ENCODE assay signal across 1 cellular context in the genomic region with DNA sequence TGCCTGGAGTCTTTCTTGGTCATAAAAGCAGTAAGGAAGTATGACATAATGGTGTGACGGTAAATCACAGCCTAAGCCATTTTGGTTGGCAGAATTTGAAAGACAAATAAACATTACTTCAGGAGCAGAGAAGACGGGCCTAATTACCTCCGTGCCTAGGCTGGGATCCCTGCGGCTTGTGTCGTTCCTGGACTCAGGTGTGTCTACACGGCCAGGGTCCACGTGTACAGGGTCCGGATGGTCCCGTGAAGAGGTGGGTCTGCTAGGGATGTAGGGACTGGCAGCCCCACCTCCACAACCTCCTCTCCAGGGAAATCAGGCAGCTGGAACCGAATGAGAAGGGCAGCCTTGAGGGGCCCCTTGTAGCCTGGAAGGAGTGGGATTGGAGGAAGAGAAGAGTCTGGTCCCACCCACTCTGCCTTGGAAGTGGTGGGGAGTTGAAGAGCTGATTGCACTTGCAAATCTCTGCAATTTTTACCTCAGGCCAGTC.
TF ChIP-seq lines count a peak whose summit lies in the region.

No MANE protein-coding gene starts in this region.

TF ChIP-seq in HEK293, 187 proteins besides CTCF, POLR2A, EP300 and RAD21 (continued from another document):
- TF ChIP-seq, protein P1, sequence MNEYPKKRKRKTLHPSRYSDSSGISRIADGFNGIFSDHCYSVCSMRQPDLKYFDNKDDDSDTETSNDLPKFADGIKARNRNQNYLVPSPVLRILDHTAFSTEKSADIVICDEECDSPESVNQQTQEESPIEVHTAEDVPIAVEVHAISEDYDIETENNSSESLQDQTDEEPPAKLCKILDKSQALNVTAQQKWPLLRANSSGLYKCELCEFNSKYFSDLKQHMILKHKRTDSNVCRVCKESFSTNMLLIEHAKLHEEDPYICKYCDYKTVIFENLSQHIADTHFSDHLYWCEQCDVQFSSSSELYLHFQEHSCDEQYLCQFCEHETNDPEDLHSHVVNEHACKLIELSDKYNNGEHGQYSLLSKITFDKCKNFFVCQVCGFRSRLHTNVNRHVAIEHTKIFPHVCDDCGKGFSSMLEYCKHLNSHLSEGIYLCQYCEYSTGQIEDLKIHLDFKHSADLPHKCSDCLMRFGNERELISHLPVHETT (tag by site-specific recombination; IDR thresholded peaks at IDR 0.05): no peak
- TF ChIP-seq ZBTB21 (tag by site-specific recombination; IDR thresholded peaks at IDR 0.05) (peak; percentile 96), ZNF10 (tag by site-specific recombination; IDR thresholded peaks at IDR 0.05) (peak; percentile 58), ZNF311 (tag by site-specific recombination; IDR thresholded peaks at IDR 0.05; ENCODE audit: borderline replicate concordance) (no peak), WT1 (tag by site-specific recombination; IDR thresholded peaks at IDR 0.05) (peak; percentile 81), ZBTB1 (tag by site-specific recombination; IDR thresholded peaks at IDR 0.05) (no peak), YY2 (tag by site-specific recombination; IDR thresholded peaks at IDR 0.05) (no peak), ZNF600 (tag by site-specific recombination; IDR thresholded peaks at IDR 0.05) (peak; percentile 95), BCL11A (tag by site-specific recombination; IDR thresholded peaks at IDR 0.05; ENCODE audit: low read depth) (no peak; the same call in 1 of the 2 replicates), ZNF146 (tag by site-specific recombination; IDR thresholded peaks at IDR 0.05) (no peak), ZNF223 (tag by site-specific recombination; IDR thresholded peaks at IDR 0.05) (no peak), ZNF302 (tag by site-specific recombination; IDR thresholded peaks at IDR 0.05; ENCODE audit: low read depth) (no peak), ZNF2 (tag by site-specific recombination; IDR thresholded peaks at IDR 0.05) (no peak), HOXA7 (CRISPR knock-in tag; IDR thresholded peaks at IDR 0.05; ENCODE audit: borderline replicate concordance) (no peak), SETDB1 (IDR thresholded peaks at IDR 0.05; ENCODE audit: insufficient read length, low read length) (peak; percentile 45), ZNF776 (tag by site-specific recombination; IDR thresholded peaks at IDR 0.05; ENCODE audit: borderline replicate concordance) (no peak), OVOL3 (tag by site-specific recombination; IDR thresholded peaks at IDR 0.05) (no peak; the same call in 1 of the 2 replicates), ZNF16 (tag by site-specific recombination; IDR thresholded peaks at IDR 0.05; ENCODE audit: low read depth) (no peak), ZNF292 (tag by site-specific recombination; IDR thresholded peaks at IDR 0.05; ENCODE audit: borderline replicate concordance, low read depth) (no peak), ZSCAN16 (tag by site-specific recombination; IDR thresholded peaks at IDR 0.05) (no peak), ZBTB8A (tag by site-specific recombination; IDR thresholded peaks at IDR 0.05) (peak; percentile 53), ZNF510 (tag by site-specific recombination; IDR thresholded peaks at IDR 0.05; ENCODE audit: insufficient replicate concordance) (no peak)
- TF ChIP-seq, protein P2, sequence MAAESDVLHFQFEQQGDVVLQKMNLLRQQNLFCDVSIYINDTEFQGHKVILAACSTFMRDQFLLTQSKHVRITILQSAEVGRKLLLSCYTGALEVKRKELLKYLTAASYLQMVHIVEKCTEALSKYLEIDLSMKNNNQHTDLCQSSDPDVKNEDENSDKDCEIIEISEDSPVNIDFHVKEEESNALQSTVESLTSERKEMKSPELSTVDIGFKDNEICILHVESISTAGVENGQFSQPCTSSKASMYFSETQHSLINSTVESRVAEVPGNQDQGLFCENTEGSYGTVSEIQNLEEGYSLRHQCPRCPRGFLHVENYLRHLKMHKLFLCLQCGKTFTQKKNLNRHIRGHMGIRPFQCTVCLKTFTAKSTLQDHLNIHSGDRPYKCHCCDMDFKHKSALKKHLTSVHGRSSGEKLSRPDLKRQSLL (tag by site-specific recombination; IDR thresholded peaks at IDR 0.05): no peak
- TF ChIP-seq, protein P3, sequence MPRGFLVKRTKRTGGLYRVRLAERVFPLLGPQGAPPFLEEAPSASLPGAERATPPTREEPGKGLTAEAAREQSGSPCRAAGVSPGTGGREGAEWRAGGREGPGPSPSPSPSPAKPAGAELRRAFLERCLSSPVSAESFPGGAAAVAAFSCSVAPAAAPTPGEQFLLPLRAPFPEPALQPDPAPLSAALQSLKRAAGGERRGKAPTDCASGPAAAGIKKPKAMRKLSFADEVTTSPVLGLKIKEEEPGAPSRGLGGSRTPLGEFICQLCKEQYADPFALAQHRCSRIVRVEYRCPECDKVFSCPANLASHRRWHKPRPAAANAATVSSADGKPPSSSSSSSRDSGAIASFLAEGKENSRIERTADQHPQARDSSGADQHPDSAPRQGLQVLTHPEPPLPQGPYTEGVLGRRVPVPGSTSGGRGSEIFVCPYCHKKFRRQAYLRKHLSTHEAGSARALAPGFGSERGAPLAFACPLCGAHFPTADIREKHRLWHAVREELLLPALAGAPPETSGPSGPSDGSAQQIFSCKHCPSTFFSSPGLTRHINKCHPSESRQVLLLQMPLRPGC (tag by site-specific recombination; IDR thresholded peaks at IDR 0.05): peak; percentile 87
- TF ChIP-seq, protein P4, sequence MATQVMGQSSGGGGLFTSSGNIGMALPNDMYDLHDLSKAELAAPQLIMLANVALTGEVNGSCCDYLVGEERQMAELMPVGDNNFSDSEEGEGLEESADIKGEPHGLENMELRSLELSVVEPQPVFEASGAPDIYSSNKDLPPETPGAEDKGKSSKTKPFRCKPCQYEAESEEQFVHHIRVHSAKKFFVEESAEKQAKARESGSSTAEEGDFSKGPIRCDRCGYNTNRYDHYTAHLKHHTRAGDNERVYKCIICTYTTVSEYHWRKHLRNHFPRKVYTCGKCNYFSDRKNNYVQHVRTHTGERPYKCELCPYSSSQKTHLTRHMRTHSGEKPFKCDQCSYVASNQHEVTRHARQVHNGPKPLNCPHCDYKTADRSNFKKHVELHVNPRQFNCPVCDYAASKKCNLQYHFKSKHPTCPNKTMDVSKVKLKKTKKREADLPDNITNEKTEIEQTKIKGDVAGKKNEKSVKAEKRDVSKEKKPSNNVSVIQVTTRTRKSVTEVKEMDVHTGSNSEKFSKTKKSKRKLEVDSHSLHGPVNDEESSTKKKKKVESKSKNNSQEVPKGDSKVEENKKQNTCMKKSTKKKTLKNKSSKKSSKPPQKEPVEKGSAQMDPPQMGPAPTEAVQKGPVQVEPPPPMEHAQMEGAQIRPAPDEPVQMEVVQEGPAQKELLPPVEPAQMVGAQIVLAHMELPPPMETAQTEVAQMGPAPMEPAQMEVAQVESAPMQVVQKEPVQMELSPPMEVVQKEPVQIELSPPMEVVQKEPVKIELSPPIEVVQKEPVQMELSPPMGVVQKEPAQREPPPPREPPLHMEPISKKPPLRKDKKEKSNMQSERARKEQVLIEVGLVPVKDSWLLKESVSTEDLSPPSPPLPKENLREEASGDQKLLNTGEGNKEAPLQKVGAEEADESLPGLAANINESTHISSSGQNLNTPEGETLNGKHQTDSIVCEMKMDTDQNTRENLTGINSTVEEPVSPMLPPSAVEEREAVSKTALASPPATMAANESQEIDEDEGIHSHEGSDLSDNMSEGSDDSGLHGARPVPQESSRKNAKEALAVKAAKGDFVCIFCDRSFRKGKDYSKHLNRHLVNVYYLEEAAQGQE (tag by site-specific recombination; IDR thresholded peaks at IDR 0.05): no peak
- TF ChIP-seq, protein P5, sequence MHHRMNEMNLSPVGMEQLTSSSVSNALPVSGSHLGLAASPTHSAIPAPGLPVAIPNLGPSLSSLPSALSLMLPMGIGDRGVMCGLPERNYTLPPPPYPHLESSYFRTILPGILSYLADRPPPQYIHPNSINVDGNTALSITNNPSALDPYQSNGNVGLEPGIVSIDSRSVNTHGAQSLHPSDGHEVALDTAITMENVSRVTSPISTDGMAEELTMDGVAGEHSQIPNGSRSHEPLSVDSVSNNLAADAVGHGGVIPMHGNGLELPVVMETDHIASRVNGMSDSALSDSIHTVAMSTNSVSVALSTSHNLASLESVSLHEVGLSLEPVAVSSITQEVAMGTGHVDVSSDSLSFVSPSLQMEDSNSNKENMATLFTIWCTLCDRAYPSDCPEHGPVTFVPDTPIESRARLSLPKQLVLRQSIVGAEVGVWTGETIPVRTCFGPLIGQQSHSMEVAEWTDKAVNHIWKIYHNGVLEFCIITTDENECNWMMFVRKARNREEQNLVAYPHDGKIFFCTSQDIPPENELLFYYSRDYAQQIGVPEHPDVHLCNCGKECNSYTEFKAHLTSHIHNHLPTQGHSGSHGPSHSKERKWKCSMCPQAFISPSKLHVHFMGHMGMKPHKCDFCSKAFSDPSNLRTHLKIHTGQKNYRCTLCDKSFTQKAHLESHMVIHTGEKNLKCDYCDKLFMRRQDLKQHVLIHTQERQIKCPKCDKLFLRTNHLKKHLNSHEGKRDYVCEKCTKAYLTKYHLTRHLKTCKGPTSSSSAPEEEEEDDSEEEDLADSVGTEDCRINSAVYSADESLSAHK (tag by site-specific recombination; IDR thresholded peaks at IDR 0.05): no peak; the same call in 1 of the 2 replicates
- TF ChIP-seq, protein P6, sequence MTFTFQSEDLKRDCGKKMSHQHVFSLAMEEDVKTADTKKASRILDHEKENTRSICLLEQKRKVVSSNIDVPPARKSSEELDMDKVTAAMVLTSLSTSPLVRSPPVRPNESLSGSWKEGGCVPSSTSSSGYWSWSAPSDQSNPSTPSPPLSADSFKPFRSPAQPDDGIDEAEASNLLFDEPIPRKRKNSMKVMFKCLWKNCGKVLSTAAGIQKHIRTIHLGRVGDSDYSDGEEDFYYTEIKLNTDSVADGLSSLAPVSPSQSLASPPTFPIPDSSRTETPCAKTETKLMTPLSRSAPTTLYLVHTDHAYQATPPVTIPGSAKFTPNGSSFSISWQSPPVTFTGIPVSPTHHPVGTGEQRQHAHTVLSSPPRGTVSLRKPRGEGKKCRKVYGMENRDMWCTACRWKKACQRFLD (tag by site-specific recombination; IDR thresholded peaks at IDR 0.05): no peak
- TF ChIP-seq, protein P7, sequence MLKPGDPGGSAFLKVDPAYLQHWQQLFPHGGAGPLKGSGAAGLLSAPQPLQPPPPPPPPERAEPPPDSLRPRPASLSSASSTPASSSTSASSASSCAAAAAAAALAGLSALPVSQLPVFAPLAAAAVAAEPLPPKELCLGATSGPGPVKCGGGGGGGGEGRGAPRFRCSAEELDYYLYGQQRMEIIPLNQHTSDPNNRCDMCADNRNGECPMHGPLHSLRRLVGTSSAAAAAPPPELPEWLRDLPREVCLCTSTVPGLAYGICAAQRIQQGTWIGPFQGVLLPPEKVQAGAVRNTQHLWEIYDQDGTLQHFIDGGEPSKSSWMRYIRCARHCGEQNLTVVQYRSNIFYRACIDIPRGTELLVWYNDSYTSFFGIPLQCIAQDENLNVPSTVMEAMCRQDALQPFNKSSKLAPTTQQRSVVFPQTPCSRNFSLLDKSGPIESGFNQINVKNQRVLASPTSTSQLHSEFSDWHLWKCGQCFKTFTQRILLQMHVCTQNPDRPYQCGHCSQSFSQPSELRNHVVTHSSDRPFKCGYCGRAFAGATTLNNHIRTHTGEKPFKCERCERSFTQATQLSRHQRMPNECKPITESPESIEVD (tag by site-specific recombination; IDR thresholded peaks at IDR 0.05): peak; percentile 61
